17 cellular contexts compared by ENCODE assay signal in the genomic region with DNA sequence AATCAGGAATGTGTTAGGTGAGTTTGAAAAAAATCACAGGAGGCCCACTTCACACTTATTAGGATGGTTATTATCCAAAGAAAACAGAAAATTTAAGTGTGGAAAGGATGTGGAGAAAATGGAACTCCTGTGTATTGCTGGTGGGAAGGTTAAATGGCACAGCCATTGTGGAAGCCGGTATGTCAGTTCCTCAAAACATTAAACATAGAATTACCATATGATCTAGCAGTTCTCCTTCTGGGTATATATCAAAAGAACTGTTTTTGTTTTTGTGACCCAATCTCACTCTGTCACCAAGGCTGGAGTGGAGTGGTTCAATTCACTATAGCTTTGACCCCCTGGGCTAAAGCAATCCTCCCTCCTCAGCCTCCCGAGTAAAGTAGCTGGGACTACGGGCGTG. TPM values are rescaled to one million over a fixed set of nuclear protein-coding genes. Genes with fewer than 3 reads are reported as not detected.
"Had no signal": no experiment of that assay in that cellular context is flagged by ENCODE, and none has a peak within 500 bp of the region (broad histone marks: within the 10 kb centered on the region; RNA-seq: fewer than 3 reads in every experiment).

No MANE protein-coding gene starts in this region.

- H2AFZ ChIP-seq: hepatocyte had no signal

- H3K9me3 Mint-ChIP-seq: activated CD4-positive, alpha-beta memory T cell treated with anti-CD3 and anti-CD28 coated beads, Interleukin-2, amount 10 ng/mL, durations not matched to agents 7 days and 5 days; activated naive CD8-positive, alpha-beta T cell treated with anti-CD3 and anti-CD28 coated beads, Interleukin-2, amount 50 U/mL, for 24 hours had no signal

- H3K27me3 Mint-ChIP-seq: activated CD4-positive, alpha-beta memory T cell treated with anti-CD3 and anti-CD28 coated beads, Interleukin-2, amount 10 ng/mL, durations not matched to agents 7 days and 5 days; activated CD4-positive, alpha-beta T cell treated with anti-CD3 and anti-CD28 coated beads for 36 hours; activated naive CD8-positive, alpha-beta T cell treated with anti-CD3 and anti-CD28 coated beads, Interleukin-2, amount 50 U/mL, for 24 hours; T-helper 17 cell had no signal

- H3K9me3 ChIP-seq: ascending aorta, neutrophil, right atrium auricular region, transverse colon had no signal

- DNase-seq: activated CD4-positive, alpha-beta memory T cell treated with anti-CD3 and anti-CD28 coated beads, Interleukin-2, amount 10 ng/mL, durations not matched to agents 7 days and 5 days; activated CD4-positive, alpha-beta T cell treated with anti-CD3 and anti-CD28 coated beads for 36 hours; activated naive CD4-positive, alpha-beta T cell; activated naive CD8-positive, alpha-beta T cell treated with anti-CD3 and anti-CD28 coated beads, Interleukin-2, amount 50 U/mL, for 24 hours; activated T-cell treated with anti-CD3 and anti-CD28 coated beads, Interleukin-2, amount 50 U/mL, for 48 hours; effector memory CD4-positive, alpha-beta T cell; erythroblast; kidney glomerular epithelial cell; midbrain; substantia nigra; T-helper 17 cell; transverse colon had no signal

- H3K36me3 ChIP-seq: neutrophil, right atrium auricular region, transverse colon had no signal

- H3K4me1 ChIP-seq: ascending aorta, right atrium auricular region had no signal

- H3K27ac Mint-ChIP-seq: activated CD4-positive, alpha-beta memory T cell treated with anti-CD3 and anti-CD28 coated beads, Interleukin-2, amount 10 ng/mL, durations not matched to agents 7 days and 5 days; activated CD4-positive, alpha-beta T cell treated with anti-CD3 and anti-CD28 coated beads for 36 hours; activated naive CD8-positive, alpha-beta T cell treated with anti-CD3 and anti-CD28 coated beads, Interleukin-2, amount 50 U/mL, for 24 hours had no signal

- H3K4me3 ChIP-seq: ascending aorta, hepatocyte, right atrium auricular region, smooth muscle cell, transverse colon had no signal

- ATAC-seq: activated CD4-positive, alpha-beta T cell treated with anti-CD3 and anti-CD28 coated beads for 36 hours; activated naive CD8-positive, alpha-beta T cell treated with anti-CD3 and anti-CD28 coated beads, Interleukin-2, amount 50 U/mL, for 24 hours; T-helper 17 cell had no signal

- H3K27ac ChIP-seq: ascending aorta, hepatocyte, neutrophil, right atrium auricular region had no signal

- H3K4me2 ChIP-seq: hepatocyte, smooth muscle cell had no signal

- H3K27me3 ChIP-seq: ascending aorta, hepatocyte, neutrophil, right atrium auricular region, transverse colon had no signal

- H3K4me3 Mint-ChIP-seq: activated CD4-positive, alpha-beta memory T cell treated with anti-CD3 and anti-CD28 coated beads, Interleukin-2, amount 10 ng/mL, durations not matched to agents 7 days and 5 days; activated CD4-positive, alpha-beta T cell treated with anti-CD3 and anti-CD28 coated beads for 36 hours; activated naive CD8-positive, alpha-beta T cell treated with anti-CD3 and anti-CD28 coated beads, Interleukin-2, amount 50 U/mL, for 24 hours; T-helper 17 cell had no signal

RNA-seq across cellular contexts. Expression of a gene that starts 26.7 kb away (rescaled TPM):
- total RNA-seq: ascending aorta had no signal

RNA-seq across cellular contexts. Expression of a gene that starts 32.0 kb away (rescaled TPM):
- total RNA-seq: activated CD4-positive, alpha-beta memory T cell treated with anti-CD3 and anti-CD28 coated beads, Interleukin-2, amount 10 ng/mL, durations not matched to agents 7 days and 5 days; activated CD4-positive, alpha-beta T cell treated with anti-CD3 and anti-CD28 coated beads for 36 hours; ascending aorta; hepatocyte; right atrium auricular region; smooth muscle cell; T-helper 17 cell had no signal
- polyA plus RNA-seq: smooth muscle cell had no signal
